Comparison of ENCODE assay signal across 17 cellular contexts in genomic region chr7:3297105-3297819, GRCh38. TPM values are rescaled to one million over a fixed set of nuclear protein-coding genes. Genes with fewer than 3 reads are reported as not detected.
DNase-seq lines count a peak whose midpoint lies in the region; ATAC-seq and TF ChIP-seq lines count a peak whose summit lies in the region.
"Had no signal": no experiment of that assay in that cellular context is flagged by ENCODE, and none has a peak within 500 bp of the region (broad histone marks: within the 10 kb centered on the region; RNA-seq: fewer than 3 reads in every experiment).

No MANE protein-coding gene starts in this region.

- H3K27ac ChIP-seq in DOHH2 (ENCODE audit: low read depth, low read length) = no peak overlapping the region
- H3K27ac ChIP-seq in Karpas-422 (ENCODE audit: low read length) = no peak overlapping the region
- H3K27ac ChIP-seq in neutrophil = peak overlapping the region; percentile 2
- no peak overlapping the region for H3K27ac ChIP-seq in breast epithelium
- H3K27ac ChIP-seq: GM23248, HL-60 had no signal

- no peak for DNase-seq in Karpas-422
- DNase-seq in WTC11 (ENCODE audit: low spot score) = no peak
- DNase-seq in breast epithelium (ENCODE audit: low spot score in 2 of 2) = no peak
- no peak for DNase-seq in Right ventricle myocardium inferior (ENCODE audit: missing footprints)
- DNase-seq: ACHN; BE2C; C1 segment of cervical spinal cord; CD4-positive, CD25-positive, alpha-beta regulatory T cell; CD8-positive, alpha-beta memory T cell; COR-L47; GDM1; GM23248 had no signal

- CTCF ChIA-PET in WTC11 (lab: Charles Lee) = interaction anchor here (6.0 kb wide), 1 partner anchor 103 kb away, joined by 78 read pairs; no protein-coding TSS in a partner anchor

- no peak overlapping the region for H3K27ac Mint-ChIP-seq in WTC11
- H3K27ac Mint-ChIP-seq: CD4-positive, CD25-positive, alpha-beta regulatory T cell had no signal

- no peak overlapping the region for H3K9ac ChIP-seq in Karpas-422 (ENCODE audit: low read length)
- H3K9ac ChIP-seq: GM23248 had no signal

- H4K20me1 ChIP-seq in DOHH2 (ENCODE audit: control insufficient read depth, insufficient read depth, low read depth, low read length) (no peaks in the 10 kb centered on the region), Karpas-422 (ENCODE audit: insufficient read depth, low read depth, low read length) (no peaks in the 10 kb centered on the region)

- peaks cover 8% of the 10 kb centered on the region for H3K4me1 ChIP-seq in DOHH2 (ENCODE audit: control insufficient read depth, low read length)
- H3K4me1 ChIP-seq in Karpas-422 (ENCODE audit: low read length) = no peaks in the 10 kb centered on the region
- H3K4me1 ChIP-seq in neutrophil (ENCODE audit: control insufficient read depth in 1 of 2, insufficient read depth in 1 of 2, low read depth in 1 of 2, low read length in 1 of 2) = peaks cover 14 to 17% of the 10 kb centered on the region in 2 experiments
- no peaks in the 10 kb centered on the region for H3K4me1 ChIP-seq in breast epithelium
- H3K4me1 ChIP-seq: BE2C, HAP-1 had no signal

- no peaks in the 10 kb centered on the region for H3K36me3 Mint-ChIP-seq in WTC11
- H3K36me3 Mint-ChIP-seq: CD4-positive, CD25-positive, alpha-beta regulatory T cell had no signal

- peaks cover 21% of the 10 kb centered on the region for H3K9me3 ChIP-seq in DOHH2 (ENCODE audit: control insufficient read depth, insufficient read depth, low read length)
- no peaks in the 10 kb centered on the region for H3K9me3 ChIP-seq in Karpas-422 (ENCODE audit: low read length)
- H3K9me3 ChIP-seq in neutrophil = no peaks in the 10 kb centered on the region
- H3K9me3 ChIP-seq in breast epithelium = no peaks in the 10 kb centered on the region
- H3K9me3 ChIP-seq: BE2C, HAP-1 had no signal

- H3K27me3 Mint-ChIP-seq in WTC11 (ENCODE audit: low read depth) = peaks cover 12% of the 10 kb centered on the region

- peaks cover 6% of the 10 kb centered on the region for H3F3A ChIP-seq in DOHH2 (ENCODE audit: control insufficient read depth, insufficient read depth)

- 0 out of 2 replicates have a peak overlapping the region, but pooled peaks have one; percentile 13 for H3K4me3 ChIP-seq in DOHH2 (ENCODE audit: low read length)
- no peak overlapping the region for H3K4me3 ChIP-seq in Karpas-422 (ENCODE audit: low read length)
- H3K4me3 ChIP-seq in neutrophil (ENCODE audit: low read depth in 1 of 2, low read length in 1 of 2) = no peak overlapping the region
- no peak overlapping the region for H3K4me3 ChIP-seq in breast epithelium
- H3K4me3 ChIP-seq: GM23248, HAP-1 had no signal

- TF ChIP-seq CTCF in DOHH2 (IDR thresholded peaks at IDR 0.05; ENCODE audit: low read depth, low read length, poor library complexity, severe bottlenecking) = no peak
- no peak for TF ChIP-seq CTCF in WTC11 (IDR thresholded peaks at IDR 0.05)
- no peak for TF ChIP-seq CTCF in neutrophil (IDR thresholded peaks at IDR 0.05)
- TF ChIP-seq CTCF in breast epithelium (IDR thresholded peaks at IDR 0.05) = no peak

- POLR2A ChIA-PET in WTC11 (lab: Charles Lee) = no interaction called here

- H3K9me3 Mint-ChIP-seq in WTC11 = no peaks in the 10 kb centered on the region
- H3K9me3 Mint-ChIP-seq: CD8-positive, alpha-beta memory T cell had no signal

- H2AFZ ChIP-seq in Karpas-422 (ENCODE audit: low read length) = peak overlapping the region; percentile 84; the same call in 1 of the 2 replicates
- H2AFZ ChIP-seq: GM23248 had no signal

- TF ChIP-seq POLR2A in breast epithelium (IDR thresholded peaks at IDR 0.05) = no peak

- H3K79me2 ChIP-seq in DOHH2 (ENCODE audit: control insufficient read depth, low read length) (no peaks in the 10 kb centered on the region), Karpas-422 (ENCODE audit: low read length) (no peaks in the 10 kb centered on the region)

- no peak overlapping the region for H3K4me3 Mint-ChIP-seq in WTC11

- ATAC-seq in WTC11 (no peak), GM18519 (IDR thresholded peaks at IDR 0.05; ENCODE audit: low FRiP score, unreplicated experiment) (no peak), Right ventricle myocardium inferior (no peak)

- peaks cover 29% of the 10 kb centered on the region for H3K4me1 Mint-ChIP-seq in WTC11

- H3K27me3 ChIP-seq in DOHH2 (ENCODE audit: control insufficient read depth, low read length) (no peaks in the 10 kb centered on the region), Karpas-422 (ENCODE audit: low read length) (no peaks in the 10 kb centered on the region), neutrophil (peaks cover 29% of the 10 kb centered on the region), breast epithelium (no peaks in the 10 kb centered on the region)

- no peaks in the 10 kb centered on the region for H3K36me3 ChIP-seq in DOHH2 (ENCODE audit: control insufficient read depth, low read length)
- no peaks in the 10 kb centered on the region for H3K36me3 ChIP-seq in Karpas-422 (ENCODE audit: insufficient read depth, low read length)
- H3K36me3 ChIP-seq in neutrophil = no peaks in the 10 kb centered on the region
- H3K36me3 ChIP-seq in breast epithelium = no peaks in the 10 kb centered on the region
- H3K36me3 ChIP-seq: BE2C, HAP-1 had no signal

- intact Hi-C loops in breast epithelium (cut with DNase I; ENCODE audit: low total_unique reads) (no loop called here), Right ventricle myocardium inferior (cut with DNase I) (no loop called here)

- no peak overlapping the region for H3K4me2 ChIP-seq in DOHH2 (ENCODE audit: low read length)
- H3K4me2 ChIP-seq in Karpas-422 (ENCODE audit: low read depth, low read length, poor library complexity, severe bottlenecking) = no peak overlapping the region

- no peaks in the 10 kb centered on the region for H3K9me2 ChIP-seq in DOHH2 (replicated peaks; ENCODE audit: control insufficient read depth, low read length)
- no peaks in the 10 kb centered on the region for H3K9me2 ChIP-seq in Karpas-422 (replicated peaks; ENCODE audit: insufficient read depth, low read length)

TF ChIP-seq in WTC11, 78 proteins besides CTCF, POLR2A, EP300 and RAD21:
- TF ChIP-seq ZNF512 (CRISPR knock-in tag; IDR thresholded peaks at IDR 0.05; ENCODE audit: borderline replicate concordance) (0 out of 2 replicates have a peak, but pooled peaks have one; percentile 31), CDX4 (CRISPR knock-in tag; IDR thresholded peaks at IDR 0.05; ENCODE audit: borderline replicate concordance) (no peak)

RNA-seq across cellular contexts. Expression of gene SDK1, which starts 3.8 kb away (rescaled TPM):
- total RNA-seq in Karpas-422 (2014; rRNA removed; shearing (Covaris generic); ENCODE audit: low replicate concordance) = not detected in 2 replicates
- total RNA-seq in WTC11 (2021) = 9.3 to 10.5 TPM (median 10.0 TPM) in 3 replicates
- 10 to 100 TPM in 1 of 3 donors, 1 to 10 TPM in 2; 3.7 to 18.2 (median 6.6) TPM for total RNA-seq in breast epithelium
- 2.3 TPM for total RNA-seq in Right ventricle myocardium inferior
- total RNA-seq: GM23248 had no signal
